Comparison of ENCODE assay signal across 8 cellular contexts in genomic region chr2:171161425-171162289, GRCh38. TPM values are rescaled to one million over a fixed set of nuclear protein-coding genes. Genes with fewer than 3 reads are reported as not detected.
A peak's percentile ranks its signal among the peaks of the same experiment; 100 is the strongest.
DNase-seq lines count a peak whose midpoint lies in the region; ATAC-seq and TF ChIP-seq lines count a peak whose summit lies in the region.

No MANE protein-coding gene starts in this region.

- H2AFZ ChIP-seq in hepatocyte: peak overlapping the region; percentile 81

- peaks cover 40% of the 10 kb centered on the region for H3K79me2 ChIP-seq in hepatocyte

- intact Hi-C loops in spleen (cut with DNase I; ENCODE audit: low total_unique reads): loop anchor here (5.0 kb wide), 2 partner anchors 256 to 271 kb away; partner anchors contain the start of genes DCAF17 and METTL8
- intact Hi-C loops in head of caudate nucleus (cut with DNase I): loop anchor here (5.0 kb wide), 1 partner anchor 271 kb away; the partner anchor contains the start of genes DCAF17 and METTL8

- H4K20me1 ChIP-seq in hepatocyte (ENCODE audit: insufficient read depth, poor library complexity, severe bottlenecking): peaks cover 31% of the 10 kb centered on the region

- 42% methylated on average over 12 of the region's 12 CpGs for WGBS in hepatocyte (ENCODE audit: low lambda C conversion rate, missing lambda C conversion rate)
- 27 to 32% (median 29%) methylated on average over 12 of the region's 12 CpGs for WGBS in spleen, 5 donors

- H3K27me3 ChIP-seq in hepatocyte (no peaks in the 10 kb centered on the region), spleen (replicated peaks in 1 of 7) (no peaks in the 10 kb centered on the region)

- no peaks in the 10 kb centered on the region for H3K9me2 ChIP-seq in hepatocyte (replicated peaks; ENCODE audit: insufficient read depth)

- H3K27ac ChIP-seq in hepatocyte (peak overlapping the region; percentile 100), spleen (peak overlapping the region; percentile 93 to 98 (median 96))

- no peaks in the 10 kb centered on the region for H3K4me1 ChIP-seq in hepatocyte (ENCODE audit: insufficient read depth)
- H3K4me1 ChIP-seq in spleen: peaks cover 21 to 64% (median 55%) of the 10 kb centered on the region in 6 donors

- H3K9me3 ChIP-seq in hepatocyte (ENCODE audit: low read depth) (no peaks in the 10 kb centered on the region), spleen (no peaks in the 10 kb centered on the region)

- TF ChIP-seq CTCF in WI38 (IDR thresholded peaks at IDR 0.05; ENCODE audit: low read depth, low read length): no peak
- TF ChIP-seq CTCF in hepatocyte (IDR thresholded peaks at IDR 0.05; ENCODE audit: poor library complexity): no peak
- TF ChIP-seq CTCF in spleen (IDR thresholded peaks at IDR 0.05 in 8 of 11, conservative IDR thresholded peaks at IDR 0.05 in 3 of 11): no peak

- no peak for ATAC-seq in HG03469 (IDR thresholded peaks at IDR 0.05; ENCODE audit: unreplicated experiment)

- no peak for TF ChIP-seq POLR2A in spleen (IDR thresholded peaks at IDR 0.05)

- in situ Hi-C loops in G401 (cut with HindIII; ENCODE audit: low sequenced_read_pairs): no loop called here

- H3K4me3 ChIP-seq in WI38 (ENCODE audit: low read depth, low read length): peak overlapping the region; percentile 95
- H3K4me3 ChIP-seq in hepatocyte: peak overlapping the region; percentile 95
- peak overlapping the region; percentile 52 to 95 (median 80) for H3K4me3 ChIP-seq in spleen

- peak overlapping the region; percentile 74 for H3K4me2 ChIP-seq in hepatocyte

- H3K36me3 ChIP-seq in hepatocyte (replicated peaks; ENCODE audit: insufficient read depth, low read depth) (no peaks in the 10 kb centered on the region), spleen (no peaks in the 10 kb centered on the region)

- DNase-seq in DMS53 (lab: John Stamatoyannopoulos, UW) (peak; percentile 38), DMS53 treated with DMSO at 0.1 percent for 48 hours (lab: John Stamatoyannopoulos, UW; ENCODE audit: unreplicated experiment) (no peak), hepatocyte (ENCODE audit: low spot score) (no peak), spleen (no peak), head of caudate nucleus (no peak), G401 (ENCODE audit: low spot score) (no peak)

RNA-seq across cellular contexts. Expression of gene TLK1, which starts 1.0 kb away (rescaled TPM):
- total RNA-seq in hepatocyte (21.4 and 21.8 TPM in 2 replicates), spleen (10 to 100 TPM; 49.7 to 100.0 (median 87.5) TPM)
- polyA plus RNA-seq in hepatocyte (9.2 and 13.0 TPM in 2 replicates), spleen (10 to 100 TPM; 19.7 to 23.4 (median 21.8) TPM)
- total RNA-seq in G401 (2014; rRNA removed; shearing (Covaris generic)): 13.0 and 14.3 TPM in 2 replicates
